ENCODE assay signal across 35 cellular contexts in genomic region chr16:48936811-48937210, GRCh38.
"Had no signal": no experiment of that assay in that cellular context is flagged by ENCODE, and none has a peak within 500 bp of the region (broad histone marks: within the 10 kb centered on the region; RNA-seq: fewer than 3 reads in every experiment).

No MANE protein-coding gene starts in this region.

- H3K27ac ChIP-seq: KMS-11 had no signal

- H3K36me3 ChIP-seq: MG63 had no signal

- H3K27me3 ChIP-seq: MG63 had no signal

- H3K4me3 ChIP-seq: MG63 had no signal

- DNase-seq: Karpas-422, Kasumi-1, KG1, MG63, MM.1S, MV-4-11, NCI-H1048, NCI-H1092, NCI-H1092 treated with DMSO at 0.1 percent for 48 hours, NCI-H1105, NCI-H1105 treated with DMSO at 0.1 percent for 48 hours, NCI-H1417, NCI-H1417 treated with DMSO at 0.1 percent for 48 hours, NCI-H1436, NCI-H1436 treated with DMSO at 0.1 percent for 48 hours, NCI-H146, NCI-H1694, NCI-H1694 treated with DMSO at 0.1 percent for 48 hours, NCI-H187, NCI-H187 treated with DMSO at 0.1 percent for 48 hours, NCI-H1930, NCI-H2029, NCI-H2029 treated with DMSO at 0.1 percent for 48 hours, NCI-H2081, NCI-H2081 treated with DMSO at 0.1 percent for 48 hours, NCI-H2107, NCI-H2171, NCI-H2171 treated with DMSO at 0.1 percent for 48 hours, NCI-H2227 treated with DMSO at 0.1 percent for 48 hours, NCI-H226, NCI-H345, NCI-H446, NCI-H446 treated with DMSO at 0.1 percent for 48 hours, NCI-H510A had no signal

- H3K9me3 ChIP-seq: MG63 had no signal
